18 cellular contexts compared by ENCODE assay signal in the genomic region with DNA sequence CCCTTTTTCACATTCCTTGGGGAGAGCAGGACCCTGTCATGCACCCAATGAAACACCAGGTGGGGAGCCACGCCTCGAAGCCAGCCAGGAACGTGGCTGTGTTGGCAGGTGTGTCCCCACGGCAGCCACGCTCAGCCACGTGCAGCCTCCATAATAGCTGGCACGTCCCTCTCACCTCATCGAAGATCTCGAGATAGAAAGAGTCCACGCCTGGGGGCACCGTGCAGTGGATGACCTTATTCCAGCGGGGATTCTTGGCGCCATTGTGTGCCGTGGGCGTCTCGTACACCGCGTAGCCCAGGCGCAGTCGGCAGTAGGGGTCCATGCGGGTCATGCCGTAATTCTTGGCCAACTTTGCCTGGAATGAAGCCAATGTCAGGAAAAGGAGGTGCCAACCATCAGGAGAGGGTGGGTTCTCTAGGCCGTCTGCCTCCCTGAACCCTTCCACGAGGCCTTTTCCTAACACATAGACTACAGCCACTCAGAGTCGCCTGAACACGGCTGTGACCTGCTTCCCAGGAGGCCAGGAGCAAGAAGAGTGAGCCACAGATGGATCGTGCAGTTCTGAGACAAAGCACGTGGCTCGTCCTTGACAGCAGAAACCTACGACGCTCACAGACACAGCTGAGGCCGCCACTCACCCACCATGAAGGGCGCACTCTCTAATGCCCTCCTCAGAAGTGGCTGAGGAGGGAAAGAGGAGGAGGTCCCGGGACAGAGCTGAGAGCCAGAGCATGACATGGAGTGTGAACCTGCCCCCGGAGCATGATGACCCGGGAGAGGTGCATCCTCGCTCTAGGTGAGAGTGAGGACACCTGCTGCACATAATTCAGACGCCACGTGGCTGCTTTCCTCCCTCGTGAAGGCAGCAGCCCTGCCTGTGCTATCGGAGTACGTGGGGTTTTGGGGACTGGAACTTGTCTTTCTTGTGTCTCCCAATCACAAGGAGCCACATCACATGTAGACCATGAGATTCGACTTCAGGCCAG.
"Had no signal": no experiment of that assay in that cellular context is flagged by ENCODE, and none has a peak within 500 bp of the region (broad histone marks: within the 10 kb centered on the region; RNA-seq: fewer than 3 reads in every experiment).

No MANE protein-coding gene starts in this region.

- H3K4me3 ChIP-seq: esophagus muscularis mucosa, gastroesophageal sphincter, mucosa of descending colon, thyroid gland had no signal

- H3K27me3 ChIP-seq: esophagus muscularis mucosa, gastroesophageal sphincter, thyroid gland had no signal

- ATAC-seq: activated CD8-positive, alpha-beta T cell treated with anti-CD3 and anti-CD28 coated beads for 36 hours; activated naive CD4-positive, alpha-beta T cell treated with anti-CD3 and anti-CD28 coated beads, Interleukin-2, amount 50 U/mL, for 72 hours; gastroesophageal sphincter; left colon; mucosa of descending colon; SK-N-SH treated with all-trans-retinoic acid at 6 μM for 48 hours; T-cell had no signal

- FAIRE-seq: endothelial cell of umbilical vein, urothelium cell line had no signal

- H3K27ac ChIP-seq: esophagus muscularis mucosa, gastroesophageal sphincter, thyroid gland had no signal

- DNase-seq: activated B cell treated with CpG ODN at 0.5 μM for 24 hours; activated CD4-positive, alpha-beta T cell treated with anti-CD3 and anti-CD28 coated beads, Interleukin-2, amount 10 ng/mL, durations not matched to agents 24 days and 14 days; activated CD8-positive, alpha-beta T cell treated with anti-CD3 and anti-CD28 coated beads for 36 hours; amniotic stem cell; dermis blood vessel endothelial cell; effector memory CD4-positive, alpha-beta T cell; left colon; naive B cell; stimulated activated naive CD4-positive, alpha-beta T cell; thyroid gland had no signal

- H3K9me3 ChIP-seq: esophagus muscularis mucosa, gastroesophageal sphincter, mucosa of descending colon, thyroid gland had no signal

- H3K4me1 ChIP-seq: thyroid gland had no signal
